1 cellular context compared by ENCODE assay signal in the genomic region with DNA sequence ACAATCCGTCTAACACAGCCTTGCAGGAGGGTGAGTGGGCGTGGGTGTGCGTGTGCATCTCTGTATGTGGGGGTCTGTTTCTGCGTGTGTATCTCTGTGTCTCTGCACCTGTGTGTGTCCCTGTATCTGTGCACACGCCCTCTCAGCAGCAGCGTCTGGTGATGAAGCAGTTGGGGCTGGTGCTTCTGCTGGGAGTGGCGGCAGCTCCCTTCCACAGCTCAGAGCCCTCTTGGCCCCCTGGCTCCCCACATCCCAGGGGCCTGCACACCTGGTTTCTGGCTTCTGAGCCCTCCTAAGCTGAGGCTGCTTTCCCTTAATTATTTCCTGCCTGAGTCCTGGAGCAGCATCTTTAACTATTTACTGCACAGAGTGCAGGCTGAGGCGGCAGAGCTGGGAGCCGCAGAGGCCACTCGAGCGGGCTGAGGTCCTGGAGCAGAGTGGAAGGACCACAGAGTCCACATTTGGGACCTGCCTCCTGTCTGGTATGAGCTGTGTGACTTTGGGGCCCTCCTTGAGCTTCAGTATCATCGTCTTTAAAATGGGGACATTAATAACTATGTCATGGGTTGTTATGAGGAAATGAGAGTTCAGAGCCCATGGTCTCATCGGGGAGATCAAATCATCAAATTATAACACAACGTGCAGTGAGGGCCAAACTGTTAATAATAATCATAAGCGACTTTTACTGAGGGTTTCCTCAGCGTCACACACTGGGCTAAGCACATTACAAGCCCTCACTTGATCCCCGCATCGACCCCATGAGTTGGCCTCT.
A peak's percentile ranks its signal among the peaks of the same experiment; 100 is the strongest.
TF ChIP-seq lines count a peak whose summit lies in the region.

No MANE protein-coding gene starts in this region.

TF ChIP-seq in GM12878, 131 proteins besides CTCF, POLR2A, EP300 and RAD21:
- TF ChIP-seq ZBTB11 (CRISPR knock-in tag; IDR thresholded peaks at IDR 0.05) = no peak
- TF ChIP-seq CBX5 (IDR thresholded peaks at IDR 0.05; ENCODE audit: low read depth) = no peak
- TF ChIP-seq, protein P1, sequence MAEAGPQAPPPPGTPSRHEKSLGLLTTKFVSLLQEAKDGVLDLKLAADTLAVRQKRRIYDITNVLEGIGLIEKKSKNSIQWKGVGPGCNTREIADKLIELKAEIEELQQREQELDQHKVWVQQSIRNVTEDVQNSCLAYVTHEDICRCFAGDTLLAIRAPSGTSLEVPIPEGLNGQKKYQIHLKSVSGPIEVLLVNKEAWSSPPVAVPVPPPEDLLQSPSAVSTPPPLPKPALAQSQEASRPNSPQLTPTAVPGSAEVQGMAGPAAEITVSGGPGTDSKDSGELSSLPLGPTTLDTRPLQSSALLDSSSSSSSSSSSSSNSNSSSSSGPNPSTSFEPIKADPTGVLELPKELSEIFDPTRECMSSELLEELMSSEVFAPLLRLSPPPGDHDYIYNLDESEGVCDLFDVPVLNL (IDR thresholded peaks at IDR 0.05; ENCODE audit: low read depth, low read length) = no peak
- TF ChIP-seq CBX3 (IDR thresholded peaks at IDR 0.05; ENCODE audit: borderline replicate concordance, low read depth) = no peak
- no peak for TF ChIP-seq HCFC1 (IDR thresholded peaks at IDR 0.05; ENCODE audit: low read length)
- no peak for TF ChIP-seq POU2F2 (IDR thresholded peaks at IDR 0.05; ENCODE audit: borderline replicate concordance, low read depth, low read length)
- TF ChIP-seq, protein P2, sequence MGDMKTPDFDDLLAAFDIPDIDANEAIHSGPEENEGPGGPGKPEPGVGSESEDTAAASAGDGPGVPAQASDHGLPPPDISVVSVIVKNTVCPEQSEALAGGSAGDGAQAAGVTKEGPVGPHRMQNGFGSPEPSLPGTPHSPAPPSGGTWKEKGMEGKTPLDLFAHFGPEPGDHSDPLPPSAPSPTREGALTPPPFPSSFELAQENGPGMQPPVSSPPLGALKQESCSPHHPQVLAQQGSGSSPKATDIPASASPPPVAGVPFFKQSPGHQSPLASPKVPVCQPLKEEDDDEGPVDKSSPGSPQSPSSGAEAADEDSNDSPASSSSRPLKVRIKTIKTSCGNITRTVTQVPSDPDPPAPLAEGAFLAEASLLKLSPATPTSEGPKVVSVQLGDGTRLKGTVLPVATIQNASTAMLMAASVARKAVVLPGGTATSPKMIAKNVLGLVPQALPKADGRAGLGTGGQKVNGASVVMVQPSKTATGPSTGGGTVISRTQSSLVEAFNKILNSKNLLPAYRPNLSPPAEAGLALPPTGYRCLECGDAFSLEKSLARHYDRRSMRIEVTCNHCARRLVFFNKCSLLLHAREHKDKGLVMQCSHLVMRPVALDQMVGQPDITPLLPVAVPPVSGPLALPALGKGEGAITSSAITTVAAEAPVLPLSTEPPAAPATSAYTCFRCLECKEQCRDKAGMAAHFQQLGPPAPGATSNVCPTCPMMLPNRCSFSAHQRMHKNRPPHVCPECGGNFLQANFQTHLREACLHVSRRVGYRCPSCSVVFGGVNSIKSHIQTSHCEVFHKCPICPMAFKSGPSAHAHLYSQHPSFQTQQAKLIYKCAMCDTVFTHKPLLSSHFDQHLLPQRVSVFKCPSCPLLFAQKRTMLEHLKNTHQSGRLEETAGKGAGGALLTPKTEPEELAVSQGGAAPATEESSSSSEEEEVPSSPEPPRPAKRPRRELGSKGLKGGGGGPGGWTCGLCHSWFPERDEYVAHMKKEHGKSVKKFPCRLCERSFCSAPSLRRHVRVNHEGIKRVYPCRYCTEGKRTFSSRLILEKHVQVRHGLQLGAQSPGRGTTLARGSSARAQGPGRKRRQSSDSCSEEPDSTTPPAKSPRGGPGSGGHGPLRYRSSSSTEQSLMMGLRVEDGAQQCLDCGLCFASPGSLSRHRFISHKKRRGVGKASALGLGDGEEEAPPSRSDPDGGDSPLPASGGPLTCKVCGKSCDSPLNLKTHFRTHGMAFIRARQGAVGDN (IDR thresholded peaks at IDR 0.05) = peak; percentile 23; the same call in 1 of the 2 replicates
- TF ChIP-seq RUNX3 (IDR thresholded peaks at IDR 0.05; ENCODE audit: low read length) = no peak
- peak in 1 of 2 experiments; percentile 54; a peak in 1 of 3 replicates for TF ChIP-seq EGR1 (IDR thresholded peaks at IDR 0.05; ENCODE audit: borderline replicate concordance in 1 of 2, low read depth in 2 of 2, low read length in 2 of 2)
- no peak for TF ChIP-seq ZNF274 (IDR thresholded peaks at IDR 0.05; ENCODE audit: insufficient read depth, insufficient read length)
- TF ChIP-seq KLF5 (IDR thresholded peaks at IDR 0.05; ENCODE audit: partially characterized antibody) = peak; percentile 24
- TF ChIP-seq RFX5 (IDR thresholded peaks at IDR 0.05; ENCODE audit: low read depth, low read length) = peak; percentile 87
- 0 out of 2 replicates have a peak, but pooled peaks have one; percentile 10 for TF ChIP-seq CBFB (IDR thresholded peaks at IDR 0.05; ENCODE audit: low read depth)
- TF ChIP-seq NR2C1 (IDR thresholded peaks at IDR 0.05) = no peak
- peak; percentile 47; the same call in 1 of the 2 replicates for TF ChIP-seq CREM (IDR thresholded peaks at IDR 0.05; ENCODE audit: low read depth)
- TF ChIP-seq SMAD5 (IDR thresholded peaks at IDR 0.05; ENCODE audit: low read depth) = peak; percentile 58; the same call in 1 of the 2 replicates
